ENCODE assay signal across 17 cellular contexts in the genomic region with DNA sequence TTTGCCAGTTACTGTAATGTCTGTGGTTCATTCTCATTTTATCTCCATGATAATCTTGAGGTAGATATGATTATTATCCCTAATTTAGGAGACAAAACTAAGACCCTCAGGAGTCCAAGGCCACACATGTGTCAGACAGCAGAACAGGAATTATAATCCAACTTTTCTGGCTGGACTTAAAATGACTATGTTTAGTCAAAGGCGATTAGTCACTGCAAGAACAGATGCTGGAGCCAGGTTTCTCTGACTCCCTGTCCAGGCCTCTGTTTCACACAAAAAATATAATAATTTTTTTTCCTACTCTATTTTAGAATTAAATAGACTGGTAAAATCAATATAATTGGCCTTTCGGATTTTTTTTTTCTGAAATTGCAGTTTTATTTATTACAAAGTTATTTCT. TPM values are rescaled to one million over a fixed set of nuclear protein-coding genes. Genes with fewer than 3 reads are reported as not detected.
DNase-seq lines count a peak whose midpoint lies in the region; ATAC-seq and TF ChIP-seq lines count a peak whose summit lies in the region.
"Had no signal": no experiment of that assay in that cellular context is flagged by ENCODE, and none has a peak within 500 bp of the region (broad histone marks: within the 10 kb centered on the region; RNA-seq: fewer than 3 reads in every experiment).

No MANE protein-coding gene starts in this region.

- BruUV-seq in Caco-2 (replicated peaks; lab: Mats Ljungman, UMichigan), result no TSS peak

- no peaks in the 10 kb centered on the region for H3K4me1 Mint-ChIP-seq in Caco-2 (ENCODE audit: low read depth, unreplicated experiment)

- DNase-seq in AG08396 (ENCODE audit: low spot score) (peak; percentile 53), M059J (ENCODE audit: low read depth) (peak; percentile 45), brain microvascular endothelial cell (peak; percentile 76), iris pigment epithelial cell (ENCODE audit: low read depth) (peak; percentile 89), NCI-H774 (lab: John Stamatoyannopoulos, UW) (no peak), COR-L47 (lab: John Stamatoyannopoulos, UW) (no peak), Caco-2 (no peak)
- DNase-seq: activated CD8-positive, alpha-beta memory T cell treated with anti-CD3 and anti-CD28 coated beads, Interleukin-2, amount 10 ng/mL, durations not matched to agents 7 days and 5 days; activated naive CD4-positive, alpha-beta T cell treated with anti-CD3 and anti-CD28 coated beads for 36 hours; colonic mucosa; DMS79; NK-92 treated with Interleukin-12 subunit alpha and Interleukin-12 subunit beta, amount 100 ng/mL, for 24 hours had no signal

- TF ChIP-seq CTCF in brain microvascular endothelial cell (IDR thresholded peaks at IDR 0.05; ENCODE audit: low read depth, low read length, missing control alignments) (no peak), Caco-2 (IDR thresholded peaks at IDR 0.05; ENCODE audit: insufficient read depth in 1 of 2, low read depth in 1 of 2, low read length in 1 of 2, severe bottlenecking in 1 of 2, unreplicated experiment in 1 of 2) (no peak)

- intact Hi-C loops in Caco-2 (cut with micrococcal nuclease; ENCODE audit: unreplicated experiment), result no loop called here

- no peak overlapping the region for H3K4me3 Mint-ChIP-seq in Caco-2 (ENCODE audit: unreplicated experiment)
- H3K4me3 Mint-ChIP-seq: activated CD8-positive, alpha-beta memory T cell treated with anti-CD3 and anti-CD28 coated beads, Interleukin-2, amount 10 ng/mL, durations not matched to agents 7 days and 5 days; activated naive CD4-positive, alpha-beta T cell treated with anti-CD3 and anti-CD28 coated beads for 36 hours; type B pancreatic cell; WTC11 had no signal

- H3K36me3 Mint-ChIP-seq in Caco-2 (ENCODE audit: insufficient read depth, unreplicated experiment), result peaks cover 6% of the 10 kb centered on the region

- no peaks in the 10 kb centered on the region for H3K9me3 Mint-ChIP-seq in Caco-2 (ENCODE audit: unreplicated experiment)
- H3K9me3 Mint-ChIP-seq: activated naive CD4-positive, alpha-beta T cell treated with anti-CD3 and anti-CD28 coated beads for 36 hours had no signal

- in situ Hi-C loops in brain microvascular endothelial cell (cut with HindIII; ENCODE audit: low pct_ligation_motif_present, low sequenced_read_pairs), result no loop called here

- no peaks in the 10 kb centered on the region for H3K9me3 ChIP-seq in Caco-2
- H3K9me3 ChIP-seq: colonic mucosa, prostate gland had no signal

- no peak overlapping the region for H3K27ac Mint-ChIP-seq in Caco-2 (ENCODE audit: unreplicated experiment)
- H3K27ac Mint-ChIP-seq: activated CD8-positive, alpha-beta memory T cell treated with anti-CD3 and anti-CD28 coated beads, Interleukin-2, amount 10 ng/mL, durations not matched to agents 7 days and 5 days; activated naive CD4-positive, alpha-beta T cell treated with anti-CD3 and anti-CD28 coated beads for 36 hours; type B pancreatic cell; WTC11 had no signal

- H3K27me3 Mint-ChIP-seq in Caco-2 (ENCODE audit: insufficient read depth, unreplicated experiment), result no peaks in the 10 kb centered on the region
- H3K27me3 Mint-ChIP-seq: activated CD8-positive, alpha-beta memory T cell treated with anti-CD3 and anti-CD28 coated beads, Interleukin-2, amount 10 ng/mL, durations not matched to agents 7 days and 5 days; type B pancreatic cell had no signal

- POLR2A ChIA-PET in Caco-2 (lab: Charles Lee), result no interaction called here

- H3K27me3 ChIP-seq in brain microvascular endothelial cell (replicated peaks), result no peaks in the 10 kb centered on the region
- no peaks in the 10 kb centered on the region for H3K27me3 ChIP-seq in Caco-2 (replicated peaks; ENCODE audit: control insufficient read depth, insufficient read depth, low read length)
- H3K27me3 ChIP-seq: colonic mucosa had no signal

- H3K4me3 ChIP-seq in brain microvascular endothelial cell (ENCODE audit: low read depth, low read length), result no peak overlapping the region
- H3K4me3 ChIP-seq in Caco-2 (ENCODE audit: low read depth, low read length), result no peak overlapping the region
- H3K4me3 ChIP-seq: colonic mucosa, prostate gland, SK-N-MC had no signal

- H3K4me1 ChIP-seq in Caco-2, result no peaks in the 10 kb centered on the region
- H3K4me1 ChIP-seq: colonic mucosa, prostate gland had no signal

- CTCF ChIA-PET in Caco-2 (lab: Charles Lee), result no interaction called here

- no peak for ATAC-seq in GM19023 (IDR thresholded peaks at IDR 0.05; ENCODE audit: unreplicated experiment)
- ATAC-seq: activated CD8-positive, alpha-beta memory T cell treated with anti-CD3 and anti-CD28 coated beads, Interleukin-2, amount 10 ng/mL, durations not matched to agents 7 days and 5 days; WTC11 had no signal

- peak overlapping the region; percentile 57 for H3K27ac ChIP-seq in brain microvascular endothelial cell
- H3K27ac ChIP-seq: colonic mucosa, prostate gland had no signal

- H3K36me3 ChIP-seq in brain microvascular endothelial cell (replicated peaks) (no peaks in the 10 kb centered on the region), Caco-2 (ENCODE audit: control insufficient read depth, insufficient read depth, low read length) (no peaks in the 10 kb centered on the region)
- H3K36me3 ChIP-seq: colonic mucosa, prostate gland had no signal

RNA-seq across cellular contexts. Expression of a gene that starts 56.7 kb away (rescaled TPM):
- 8.2 and 8.4 TPM in 2 replicates for total RNA-seq in M059J (2014; rRNA removed; shearing (Covaris generic))
- total RNA-seq in Caco-2 (2022), result 20.8 and 20.9 TPM in 2 replicates

Comparison
In these comparisons a context has a peak if more than half of its experiments do, and no peak if none do; other contexts are left out.
1. DNase-seq: peak in AG08396 (single experiment), M059J (single experiment), brain microvascular endothelial cell (single experiment) and iris pigment epithelial cell (single experiment); none in NCI-H774 (single experiment), COR-L47 (single experiment) and Caco-2 (0 of 2).